Comparison of ENCODE assay signal across 8 cellular contexts in genomic region chr17:78839762-78840529, GRCh38. TPM values are rescaled to one million over a fixed set of nuclear protein-coding genes. Genes with fewer than 3 reads are reported as not detected.
DNase-seq lines count a peak whose midpoint lies in the region; ATAC-seq, FAIRE-seq and TF ChIP-seq lines count a peak whose summit lies in the region.

No MANE protein-coding gene starts in this region.

- peaks cover 41% of the 10 kb centered on the region for H3K79me2 ChIP-seq in HepG2 (ENCODE audit: insufficient read depth, low read length)

- no peak for FAIRE-seq in HepG2 (lab: Jason Lieb, UNC)

- no peaks in the 10 kb centered on the region for H3K9me3 Mint-ChIP-seq in Calu3 (ENCODE audit: low read depth, unreplicated experiment)

- DNase-seq in Calu3 (peak; percentile 43), HuH-7 (ENCODE audit: low spot score) (peak; percentile 46), choroid plexus epithelial cell (ENCODE audit: low read depth) (peak; percentile 75), HepG2 (ENCODE audit: low spot score) (peak; percentile 44), NCI-H187 treated with DMSO at 0.1 percent for 48 hours (lab: John Stamatoyannopoulos, UW) (no peak)
- peak; percentile 17 for DNase-seq in activated CD4-positive, CD25-positive, alpha-beta regulatory T cell treated with anti-CD3 and anti-CD28 coated beads, Interleukin-2, amount 50 U/mL, for 16 hours (ENCODE audit: low read depth, low spot score)
- peak; percentile 45 for DNase-seq in stimulated activated CD8-positive, alpha-beta memory T cell treated with anti-CD3 and anti-CD28 coated beads, Interleukin-12 subunit alpha, Interleukin-12 subunit beta, amount 100 ng/mL, for 4 hours (ENCODE audit: low read depth)

- peak overlapping the region; percentile 97 for H3K9ac ChIP-seq in HepG2 (ENCODE audit: insufficient read depth, low read depth, low read length)

- H3K9me3 ChIP-seq in HepG2 (ENCODE audit: low read length): no peaks in the 10 kb centered on the region

- TF ChIP-seq POLR2A in HepG2 (IDR thresholded peaks at IDR 0.05; ENCODE audit: insufficient read depth in 1 of 2, low read depth in 2 of 2, low read length in 2 of 2): peak in 1 of 2 experiments; percentile 53; a peak in 1 of 4 replicates

- peak overlapping the region; percentile 91 for H3K27ac ChIP-seq in HepG2 (ENCODE audit: extremely low read length, insufficient read depth, low read length)

- peaks cover 59% of the 10 kb centered on the region for H3K4me1 ChIP-seq in HepG2 (ENCODE audit: insufficient read depth, low read length)

- peaks cover 26% of the 10 kb centered on the region for H4K20me1 ChIP-seq in HepG2 (ENCODE audit: insufficient read depth, low read length)

- TF ChIP-seq CTCF in Calu3 (IDR thresholded peaks at IDR 0.05; ENCODE audit: unreplicated experiment) (no peak), choroid plexus epithelial cell (conservative IDR thresholded peaks at IDR 0.05; ENCODE audit: low read depth, low read length) (no peak), HepG2 (CRISPR knock-in tag; IDR thresholded peaks at IDR 0.05) (no peak)

- ATAC-seq in GM21390 (IDR thresholded peaks at IDR 0.05; ENCODE audit: unreplicated experiment): peak; percentile 13
- ATAC-seq in HepG2: peak; percentile 34

- WGBS in HepG2 (ENCODE audit: low lambda C conversion rate): 1% methylated on average over 24 of the region's 73 CpGs

- H2AFZ ChIP-seq in HepG2 (ENCODE audit: low read length): no peak overlapping the region

- no peaks in the 10 kb centered on the region; a peak in 1 of 5 replicates for H3K27me3 ChIP-seq in HepG2 (ENCODE audit: control insufficient read depth in 1 of 2, insufficient read depth in 2 of 2, low read length in 2 of 2)

- peaks cover 24 to 29% of the 10 kb centered on the region in 2 experiments for H3K36me3 ChIP-seq in HepG2 (replicated peaks in 1 of 2; ENCODE audit: control insufficient read depth in 1 of 2, insufficient read depth in 2 of 2, low read length in 2 of 2)

- BruUV-seq in Calu3 (replicated peaks; lab: Mats Ljungman, UMichigan) (no TSS peak), HepG2 (replicated peaks; lab: Mats Ljungman, UMichigan) (no TSS peak)

- H3K4me3 Mint-ChIP-seq in Calu3 (ENCODE audit: low read depth, unreplicated experiment): peak overlapping the region; percentile 89

- TF ChIP-seq RAD21 in HepG2 (CRISPR knock-in tag; IDR thresholded peaks at IDR 0.05): peak; percentile 11; the same call in 1 of the 2 replicates

- peak overlapping the region; percentile 92 for H3K27ac Mint-ChIP-seq in Calu3 (ENCODE audit: unreplicated experiment)

- H3K27me3 Mint-ChIP-seq in Calu3 (ENCODE audit: unreplicated experiment): no peaks in the 10 kb centered on the region

- POLR2A ChIA-PET in HepG2 (lab: Yijun Ruan, JAX): interaction anchor here (0.8 to 2.2 kb wide), 4 partner anchors 8 to 140 kb away, joined by 3 to 23 read pairs (median 4); partner anchors contain the start of gene LGALS3BP

- TF ChIP-seq EP300 in HepG2 (IDR thresholded peaks at IDR 0.05; ENCODE audit: low read depth in 2 of 2, low read length in 2 of 2) (no peak), HepG2 (CRISPR knock-in tag; IDR thresholded peaks at IDR 0.05; ENCODE audit: borderline replicate concordance) (no peak; the same call in 1 of the 2 replicates)

- H3K4me2 ChIP-seq in HepG2 (ENCODE audit: low read depth, low read length): peak overlapping the region; percentile 98

- peaks cover 31% of the 10 kb centered on the region for H3K4me1 Mint-ChIP-seq in Calu3 (ENCODE audit: low read depth, unreplicated experiment)

- CTCF ChIA-PET in Calu3 (lab: Charles Lee): no interaction called here
- CTCF ChIA-PET in HepG2 (lab: Yijun Ruan, JAX; ENCODE audit: low intra/inter-chr PET ratio, low total read pairs): no interaction called here

- in situ Hi-C loops in HepG2 (cut with HindIII; ENCODE audit: extremely low pct_ligation_motif_present, low pct_unique_long_range_greater_than_20kb): no loop called here

- intact Hi-C loops in Calu3 (cut with micrococcal nuclease; ENCODE audit: unreplicated experiment) (no loop called here), HepG2 (cut with micrococcal nuclease; ENCODE audit: unreplicated experiment) (loop anchor here (5.0 kb wide), 1 partner anchor 698 kb away; no protein-coding TSS in a partner anchor)

- H3K4me3 ChIP-seq in choroid plexus epithelial cell (ENCODE audit: low read depth, low read length) (peak overlapping the region; percentile 72), HepG2 (replicated peaks in 1 of 3; ENCODE audit: insufficient read depth in 1 of 3, low read depth in 2 of 3, low read length in 3 of 3) (peak overlapping the region; percentile 71 to 99 (median 82))

- peaks cover 69% of the 10 kb centered on the region for H3K36me3 Mint-ChIP-seq in Calu3 (ENCODE audit: insufficient read depth, unreplicated experiment)

TF ChIP-seq in HepG2, 621 proteins besides CTCF, POLR2A, EP300 and RAD21 (continues in another document):
- TF ChIP-seq ZNF616 (CRISPR knock-in tag; IDR thresholded peaks at IDR 0.05; ENCODE audit: low read depth): 0 out of 2 replicates have a peak, but pooled peaks have one; percentile 55
- no peak for TF ChIP-seq FOXK1 (CRISPR knock-in tag; IDR thresholded peaks at IDR 0.05; ENCODE audit: borderline replicate concordance, low read depth)
- 0 out of 2 replicates have a peak, but pooled peaks have one; percentile 4 for TF ChIP-seq KMT2B (CRISPR knock-in tag; IDR thresholded peaks at IDR 0.05)

RNA-seq across cellular contexts. Expression of gene USP36, which starts 0.7 kb away (rescaled TPM):
- 79.5 and 84.3 TPM in 2 replicates for total RNA-seq in Calu3 (2022)
- total RNA-seq in HepG2 (2016; rRNA removed; fragmentation: Illumina TruSeq; extraction: Trizol): 29.6 and 30.7 TPM in 2 replicates
- 17.6 and 21.4 TPM in 2 replicates for total RNA-seq in HepG2 (2016; cell fraction: cytosol; rRNA removed; fragmentation: Illumina TruSeq; extraction: Trizol; ENCODE audit: low read depth)
- total RNA-seq in HepG2 (2016; cell fraction: insoluble cytoplasmic fraction; rRNA removed; fragmentation: Illumina TruSeq; extraction: Trizol): 29.5 and 30.6 TPM in 2 replicates
- 23.9 and 28.0 TPM in 2 replicates for total RNA-seq in HepG2 (2016; cell fraction: membrane; rRNA removed; fragmentation: Illumina TruSeq; extraction: Trizol)
- total RNA-seq in HepG2 (2016; cell fraction: nucleus; rRNA removed; fragmentation: Illumina TruSeq; extraction: Trizol): 45.6 and 50.9 TPM in 2 replicates
- polyA plus RNA-seq in HepG2 (2011; rRNA removed): 45.9 and 49.4 TPM in 2 replicates
- 22.4 and 27.2 TPM in 2 replicates for polyA plus RNA-seq in HepG2 (2011; cell fraction: cytosol; rRNA removed)
- 148 and 160 TPM in 2 replicates for polyA plus RNA-seq in HepG2 (2011; cell fraction: nucleus; rRNA removed)
- 49.1 and 55.7 TPM in 2 replicates for polyA plus RNA-seq in HepG2 (2012)
- 1.6 and 2.3 TPM in 2 replicates for polyA plus RNA-seq in HepG2 (2016; cell fraction: cytosol; fragmentation: Illumina TruSeq; extraction: Trizol; ENCODE audit: low read depth)
- 22.1 and 28.5 TPM in 2 replicates for polyA plus RNA-seq in HepG2 (2016; cell fraction: insoluble cytoplasmic fraction; fragmentation: Illumina TruSeq; extraction: Trizol; ENCODE audit: low read depth)
- 6.8 and 7.2 TPM in 2 replicates for polyA plus RNA-seq in HepG2 (2016; cell fraction: membrane; fragmentation: Illumina TruSeq; extraction: Trizol; ENCODE audit: low read depth)
- polyA plus RNA-seq in HepG2 (2016; cell fraction: nucleus; fragmentation: Illumina TruSeq; extraction: Trizol; ENCODE audit: insufficient read depth, low read depth): 90.2 and 93.2 TPM in 2 replicates
- 82.7 and 86.0 TPM in 2 replicates for polyA minus RNA-seq in HepG2 (2011; rRNA and poly(A)+ RNA removed; ENCODE audit: low replicate concordance)
- polyA minus RNA-seq in HepG2 (2011; cell fraction: cytosol; rRNA and poly(A)+ RNA removed): 18.0 and 21.4 TPM in 2 replicates
- 71.6 and 79.7 TPM in 2 replicates for polyA minus RNA-seq in HepG2 (2011; cell fraction: nucleus; rRNA and poly(A)+ RNA removed)

RNA-seq across cellular contexts. Expression of gene CYTH1, which starts 57.9 kb away (rescaled TPM):
- 30.3 and 40.5 TPM in 2 replicates for total RNA-seq in Calu3 (2022)
- 20.1 and 21.3 TPM in 2 replicates for total RNA-seq in HepG2 (2016; rRNA removed; fragmentation: Illumina TruSeq; extraction: Trizol)
- total RNA-seq in HepG2 (2016; cell fraction: cytosol; rRNA removed; fragmentation: Illumina TruSeq; extraction: Trizol; ENCODE audit: low read depth): 4.6 and 4.8 TPM in 2 replicates
- total RNA-seq in HepG2 (2016; cell fraction: insoluble cytoplasmic fraction; rRNA removed; fragmentation: Illumina TruSeq; extraction: Trizol): 20.2 and 20.6 TPM in 2 replicates
- 12.9 and 13.2 TPM in 2 replicates for total RNA-seq in HepG2 (2016; cell fraction: membrane; rRNA removed; fragmentation: Illumina TruSeq; extraction: Trizol)
- 21.3 and 24.7 TPM in 2 replicates for total RNA-seq in HepG2 (2016; cell fraction: nucleus; rRNA removed; fragmentation: Illumina TruSeq; extraction: Trizol)
- 48.9 and 66.5 TPM in 2 replicates for polyA plus RNA-seq in HepG2 (2011; rRNA removed)
- polyA plus RNA-seq in HepG2 (2011; cell fraction: cytosol; rRNA removed): 36.2 and 36.3 TPM in 2 replicates
- 233 and 263 TPM in 2 replicates for polyA plus RNA-seq in HepG2 (2011; cell fraction: nucleus; rRNA removed)
- polyA plus RNA-seq in HepG2 (2012): 33.2 and 38.1 TPM in 2 replicates
- polyA plus RNA-seq in HepG2 (2016; cell fraction: cytosol; fragmentation: Illumina TruSeq; extraction: Trizol; ENCODE audit: low read depth): 2.0 TPM in 2 replicates
- polyA plus RNA-seq in HepG2 (2016; cell fraction: insoluble cytoplasmic fraction; fragmentation: Illumina TruSeq; extraction: Trizol; ENCODE audit: low read depth): 22.9 and 27.1 TPM in 2 replicates
- polyA plus RNA-seq in HepG2 (2016; cell fraction: membrane; fragmentation: Illumina TruSeq; extraction: Trizol; ENCODE audit: low read depth): 7.5 and 8.2 TPM in 2 replicates
- polyA plus RNA-seq in HepG2 (2016; cell fraction: nucleus; fragmentation: Illumina TruSeq; extraction: Trizol; ENCODE audit: insufficient read depth, low read depth): 48.3 and 49.0 TPM in 2 replicates
- polyA minus RNA-seq in HepG2 (2011; rRNA and poly(A)+ RNA removed; ENCODE audit: low replicate concordance): 20.1 and 43.0 TPM in 2 replicates
- polyA minus RNA-seq in HepG2 (2011; cell fraction: cytosol; rRNA and poly(A)+ RNA removed): 16.4 and 17.8 TPM in 2 replicates
- polyA minus RNA-seq in HepG2 (2011; cell fraction: nucleus; rRNA and poly(A)+ RNA removed): 66.4 and 72.6 TPM in 2 replicates
